8 cellular contexts compared by ENCODE assay signal in the genomic region with DNA sequence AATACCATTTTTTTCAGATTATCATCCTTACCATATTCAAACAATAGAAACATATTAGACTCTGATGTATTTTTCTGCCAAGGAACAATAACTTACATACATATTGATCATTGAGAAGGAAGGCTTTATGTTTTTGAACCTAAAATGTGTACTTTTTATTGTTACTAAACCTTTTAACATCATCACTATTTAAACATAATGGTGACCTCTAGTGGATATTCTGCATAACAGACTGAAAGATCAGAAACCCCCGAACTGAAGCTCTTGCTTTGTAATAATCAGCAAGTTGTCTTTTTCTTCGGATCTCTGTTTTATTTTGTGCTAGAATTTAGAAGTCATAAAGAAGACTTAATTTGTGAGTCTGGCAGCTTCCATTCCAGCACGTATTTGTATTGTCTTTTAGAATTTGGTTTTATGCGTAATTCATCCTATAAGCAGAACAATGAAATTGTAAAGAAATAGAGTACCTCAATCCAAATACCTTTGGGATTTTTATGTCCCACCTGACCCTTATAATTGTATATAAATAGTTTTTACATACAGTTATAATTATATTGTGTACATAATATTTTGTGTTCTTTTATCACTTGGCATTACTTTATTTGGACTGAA.
DNase-seq lines count a peak whose midpoint lies in the region; ATAC-seq, FAIRE-seq and TF ChIP-seq lines count a peak whose summit lies in the region.

No MANE protein-coding gene starts in this region.

- peaks cover 26% of the 10 kb centered on the region for H3K4me1 ChIP-seq in astrocyte (ENCODE audit: insufficient read depth, low read length)
- no peaks in the 10 kb centered on the region for H3K4me1 ChIP-seq in thoracic aorta (ENCODE audit: control insufficient read depth in 1 of 2, low read depth in 2 of 2)

- H3K9me3 ChIP-seq in astrocyte (ENCODE audit: insufficient read depth, low read depth, low read length) (no peaks in the 10 kb centered on the region), thoracic aorta (no peaks in the 10 kb centered on the region)

- H3K36me3 Mint-ChIP-seq in astrocyte (ENCODE audit: low read depth, unreplicated experiment) (no peaks in the 10 kb centered on the region), immature natural killer cell (peaks cover 7 to 14% (median 13%) of the 10 kb centered on the region in 3 donors)

- ATAC-seq in thoracic aorta (ENCODE audit: insufficient number of reproducible peaks, low FRiP score, low read depth) (no peak), GM21825 (IDR thresholded peaks at IDR 0.05; ENCODE audit: unreplicated experiment) (no peak)

- H3K4me1 Mint-ChIP-seq in astrocyte (ENCODE audit: low read depth, unreplicated experiment), result peaks cover 77% of the 10 kb centered on the region
- peaks cover 15 to 19% of the 10 kb centered on the region in 2 donors for H3K4me1 Mint-ChIP-seq in immature natural killer cell

- peak; percentile 25 for DNase-seq in AG08396 (ENCODE audit: low spot score)
- peak; percentile 41 for DNase-seq in GM10266 (ENCODE audit: extremely low spot score)
- peak; percentile 74 for DNase-seq in NCI-H2196 treated with DMSO at 0.1 percent for 48 hours (lab: John Stamatoyannopoulos, UW; ENCODE audit: unreplicated experiment)
- peak; percentile 41 for DNase-seq in astrocyte (ENCODE audit: low read depth)
- DNase-seq in immature natural killer cell, result peak; percentile 22 to 32 (median 32)
- no peak for DNase-seq in thoracic aorta (ENCODE audit: low spot score)
- DNase-seq in HTR-8/SVneo (ENCODE audit: insufficient read length, low spot score), result no peak

- TF ChIP-seq CTCF in GM10266 (IDR thresholded peaks at IDR 0.05; ENCODE audit: control insufficient read depth, insufficient read depth, low read depth, missing control alignments), result peak; percentile 59
- peak; percentile 59 for TF ChIP-seq CTCF in astrocyte (IDR thresholded peaks at IDR 0.05; ENCODE audit: insufficient read depth, low read depth, low read length)
- TF ChIP-seq CTCF in thoracic aorta (IDR thresholded peaks at IDR 0.05), result peak; percentile 59

- H3K27ac ChIP-seq in astrocyte (ENCODE audit: low read depth, low read length) (no peak overlapping the region), thoracic aorta (no peak overlapping the region)

- H3K9ac ChIP-seq in astrocyte (ENCODE audit: low read length), result no peak overlapping the region

- H2AFZ ChIP-seq in astrocyte (ENCODE audit: low read depth, low read length), result no peak overlapping the region

- H3K27ac Mint-ChIP-seq in astrocyte (ENCODE audit: unreplicated experiment) (no peak overlapping the region), immature natural killer cell (peak overlapping the region in 1 of 6 donors; percentile 7)

- H3K9me3 Mint-ChIP-seq in astrocyte (ENCODE audit: unreplicated experiment) (no peaks in the 10 kb centered on the region), immature natural killer cell (no peaks in the 10 kb centered on the region)

- peak overlapping the region; percentile 29 for H3K4me3 Mint-ChIP-seq in astrocyte (ENCODE audit: unreplicated experiment)
- H3K4me3 Mint-ChIP-seq in immature natural killer cell, result no peak overlapping the region

- H3K4me3 ChIP-seq in astrocyte (ENCODE audit: insufficient read depth, low read depth, low read length) (no peak overlapping the region), thoracic aorta (no peak overlapping the region)

- H3K27me3 Mint-ChIP-seq in astrocyte (ENCODE audit: low read depth, unreplicated experiment), result no peaks in the 10 kb centered on the region
- H3K27me3 Mint-ChIP-seq in immature natural killer cell (ENCODE audit: low read depth in 3 of 3), result no peaks in the 10 kb centered on the region

- peak; percentile 63 for FAIRE-seq in astrocyte (lab: Jason Lieb, UNC)
- FAIRE-seq in HTR-8/SVneo (lab: Jason Lieb, UNC), result no peak

- no peaks in the 10 kb centered on the region for H3K27me3 ChIP-seq in astrocyte (ENCODE audit: insufficient read depth, low read length)
- no peaks in the 10 kb centered on the region for H3K27me3 ChIP-seq in thoracic aorta (replicated peaks; ENCODE audit: insufficient read depth)

- H4K20me1 ChIP-seq in astrocyte (ENCODE audit: insufficient read depth, low read length), result peaks cover 4% of the 10 kb centered on the region

- H3K79me2 ChIP-seq in astrocyte (ENCODE audit: insufficient read depth, low read length), result peaks cover 13% of the 10 kb centered on the region

- no peaks in the 10 kb centered on the region for H3K36me3 ChIP-seq in astrocyte (ENCODE audit: insufficient read depth, low read length)
- no peaks in the 10 kb centered on the region for H3K36me3 ChIP-seq in thoracic aorta

- H3K4me2 ChIP-seq in astrocyte (ENCODE audit: low read length), result no peak overlapping the region

Comparison
In these comparisons a context has a peak if more than half of its experiments do, and no peak if none do; other contexts are left out.
1. DNase-seq: peak in AG08396 (single experiment), GM10266 (single experiment), NCI-H2196 treated with DMSO at 0.1 percent for 48 hours (single experiment), astrocyte (single experiment) and immature natural killer cell (3 of 3); none in thoracic aorta (single experiment) and HTR-8/SVneo (single experiment).
2. Peak in every context shown above with its lines, with median percentiles within 50 percentile points of each other: CTCF ChIP-seq.